ENCODE assay signal across 8 cellular contexts in the genomic region with DNA sequence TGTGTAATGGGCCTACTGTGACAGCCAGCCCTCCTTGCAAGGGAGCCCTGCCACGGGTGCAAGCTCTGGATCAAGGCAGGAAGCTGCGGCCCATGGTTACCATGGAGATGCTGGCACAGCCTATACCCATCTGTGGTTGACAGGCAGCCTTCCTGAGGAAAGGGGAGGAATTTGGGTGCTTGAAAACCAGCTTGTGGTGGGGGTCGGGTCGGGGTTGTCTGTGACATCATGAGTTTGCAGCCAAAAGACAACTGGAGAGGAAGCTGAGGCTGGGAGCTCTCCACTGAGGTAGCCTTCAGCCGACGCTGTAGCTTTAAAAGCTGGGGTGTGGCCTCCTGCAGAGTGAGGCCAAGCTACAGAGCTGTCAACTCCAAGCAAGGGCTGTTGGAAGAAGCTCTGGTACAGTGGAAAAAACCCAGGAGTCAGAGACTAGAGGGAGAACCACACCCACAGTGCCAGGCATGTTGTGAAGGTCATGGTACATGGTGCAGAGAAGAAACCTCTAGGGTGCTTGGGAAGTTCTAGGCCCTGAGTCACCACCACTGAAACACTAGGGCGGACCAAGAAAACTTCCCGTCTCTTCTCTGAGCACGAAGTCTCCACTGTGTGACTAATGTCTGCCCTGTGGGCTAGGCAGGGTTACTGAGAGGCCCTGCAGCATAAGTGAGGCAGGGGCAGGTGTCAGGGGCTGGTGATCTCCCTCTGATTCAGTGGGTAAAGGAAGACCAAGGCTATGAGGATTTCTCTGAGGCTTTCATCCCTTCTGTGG. TPM values are rescaled to one million over a fixed set of nuclear protein-coding genes. Genes with fewer than 3 reads are reported as not detected.
A peak's percentile ranks its signal among the peaks of the same experiment; 100 is the strongest.
DNase-seq lines count a peak whose midpoint lies in the region; ATAC-seq and TF ChIP-seq lines count a peak whose summit lies in the region.

No MANE protein-coding gene starts in this region.

- H3K4me2 ChIP-seq in hepatocyte (peak overlapping the region; percentile 55), skeletal muscle satellite cell (ENCODE audit: low read length) (peak overlapping the region; percentile 73)

- H3K9me2 ChIP-seq in hepatocyte (replicated peaks; ENCODE audit: insufficient read depth): no peaks in the 10 kb centered on the region

- peak; percentile 91 for ATAC-seq in GM21360 (IDR thresholded peaks at IDR 0.05; ENCODE audit: unreplicated experiment)

- H3K27ac ChIP-seq in hepatocyte: peak overlapping the region; percentile 97

- H3K4me3 ChIP-seq in hepatocyte (no peak overlapping the region), skeletal muscle satellite cell (ENCODE audit: low read length) (peak overlapping the region; percentile 41)

- WGBS in hepatocyte (ENCODE audit: low lambda C conversion rate, missing lambda C conversion rate): 36% methylated on average over 9 of the region's 9 CpGs

- peak overlapping the region; percentile 79 for H3K9ac ChIP-seq in skeletal muscle satellite cell (ENCODE audit: low read depth, low read length)

- no peaks in the 10 kb centered on the region for H4K20me1 ChIP-seq in hepatocyte (ENCODE audit: insufficient read depth, poor library complexity, severe bottlenecking)

- H3K36me3 ChIP-seq in hepatocyte (replicated peaks; ENCODE audit: insufficient read depth, low read depth): no peaks in the 10 kb centered on the region
- no peaks in the 10 kb centered on the region for H3K36me3 ChIP-seq in skeletal muscle satellite cell (ENCODE audit: insufficient read depth, low read length)

- no peaks in the 10 kb centered on the region for H3K27me3 ChIP-seq in hepatocyte
- H3K27me3 ChIP-seq in skeletal muscle satellite cell (ENCODE audit: control insufficient read depth, insufficient read depth, low read length): no peaks in the 10 kb centered on the region

- no peak for TF ChIP-seq CTCF in hepatocyte (IDR thresholded peaks at IDR 0.05; ENCODE audit: poor library complexity)

- H3K9me3 ChIP-seq in hepatocyte (ENCODE audit: low read depth): no peaks in the 10 kb centered on the region
- no peaks in the 10 kb centered on the region for H3K9me3 ChIP-seq in skeletal muscle satellite cell (replicated peaks; ENCODE audit: low read length)

- peaks cover 26% of the 10 kb centered on the region for H3K4me1 ChIP-seq in hepatocyte (ENCODE audit: insufficient read depth)
- peaks cover 26% of the 10 kb centered on the region for H3K4me1 ChIP-seq in skeletal muscle satellite cell (ENCODE audit: control insufficient read depth, insufficient read depth, low read length)

- peak overlapping the region; percentile 41 for H2AFZ ChIP-seq in hepatocyte

- DNase-seq in Daoy (ENCODE audit: low read depth): peak; percentile 94
- peak; percentile 80 for DNase-seq in HK-2 (ENCODE audit: unreplicated experiment)
- DNase-seq in T-helper 1 cell: peak; percentile 32 to 80 (median 43)
- DNase-seq in anterior cingulate cortex (lab: John Stamatoyannopoulos, UW): peak in 52 of 58 donors; percentile 9 to 89 (median 50)
- peak; percentile 92 for DNase-seq in hepatocyte (ENCODE audit: low spot score)
- DNase-seq in NCI-H1436 treated with DMSO at 0.1 percent for 48 hours (lab: John Stamatoyannopoulos, UW): no peak

- no peaks in the 10 kb centered on the region for H3K79me2 ChIP-seq in hepatocyte

RNA-seq across cellular contexts. Expression of a gene that starts 10.8 kb away (rescaled TPM):
- 452 and 487 TPM in 2 replicates for total RNA-seq in Daoy (2014; rRNA removed; shearing (Covaris generic))
- 380 and 421 TPM in 2 replicates for total RNA-seq in hepatocyte
- 727 and 746 TPM in 2 replicates for polyA plus RNA-seq in hepatocyte
- total RNA-seq in skeletal muscle satellite cell (2012; rRNA removed): 1,232 and 1,709 TPM in 2 replicates

RNA-seq across cellular contexts. Expression of a gene that starts 28.5 kb away (rescaled TPM):
- total RNA-seq in Daoy (2014; rRNA removed; shearing (Covaris generic)): not detected in 2 replicates
- total RNA-seq in hepatocyte: 0.57 and 2.6 TPM in 2 replicates
- polyA plus RNA-seq in hepatocyte: 1.7 and 2.9 TPM in 2 replicates
- 1.3 TPM in 1 of 2 replicates, not detected in the other for total RNA-seq in skeletal muscle satellite cell (2012; rRNA removed)
